22 cellular contexts compared by ENCODE assay signal in the genomic region with DNA sequence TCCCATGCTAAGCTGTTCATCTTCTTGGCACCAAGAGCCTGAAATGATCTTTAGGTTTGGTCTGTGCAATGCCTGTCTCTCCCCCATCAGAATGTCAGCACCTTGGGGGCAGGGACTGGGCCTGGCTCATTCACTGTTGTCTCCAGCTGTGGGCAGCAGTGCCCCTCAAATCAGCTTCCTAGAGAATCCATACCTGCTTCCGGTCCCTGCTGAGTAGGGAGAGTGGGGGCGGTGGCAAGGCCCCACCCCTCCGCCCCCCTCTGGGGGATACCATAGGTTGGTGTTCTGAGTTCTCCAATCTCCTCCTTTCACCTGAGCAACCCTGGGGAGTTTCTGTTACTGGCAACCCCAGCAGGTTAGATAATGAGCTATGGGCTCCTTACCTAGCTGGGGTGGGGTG. TPM values are rescaled to one million over a fixed set of nuclear protein-coding genes. Genes with fewer than 3 reads are reported as not detected.
DNase-seq lines count a peak whose midpoint lies in the region; ATAC-seq, FAIRE-seq and TF ChIP-seq lines count a peak whose summit lies in the region.
"Had no signal": no experiment of that assay in that cellular context is flagged by ENCODE, and none has a peak within 500 bp of the region (broad histone marks: within the 10 kb centered on the region; RNA-seq: fewer than 3 reads in every experiment).

No MANE protein-coding gene starts in this region.

- H3K9ac ChIP-seq in H1 (replicated peaks in 1 of 4; ENCODE audit: extremely low read depth in 1 of 4, low read depth in 3 of 4, low read length in 3 of 4) (no peak overlapping the region), mesendoderm (ENCODE audit: low read length) (no peak overlapping the region)

- no peak overlapping the region for H3K14ac ChIP-seq in H1 (ENCODE audit: insufficient read length)

- H3K4me1 ChIP-seq in H1 (replicated peaks in 1 of 4; ENCODE audit: control insufficient read depth in 3 of 4, insufficient read depth in 4 of 4, low read length in 3 of 4) (peaks cover 0 to 10% (median 6%) of the 10 kb centered on the region in 4 experiments), mesendoderm (ENCODE audit: control insufficient read depth, low read depth, low read length) (peaks cover 2% of the 10 kb centered on the region)
- H3K4me1 ChIP-seq: pancreas had no signal

- H3K4ac ChIP-seq in H1 (replicated peaks; ENCODE audit: insufficient read length, low read depth, low read length) (no peak overlapping the region), mesendoderm (ENCODE audit: low read depth, low read length) (no peak overlapping the region)

- peak overlapping the region; percentile 8 for H4K91ac ChIP-seq in H1 (replicated peaks; ENCODE audit: insufficient read length, low read length)

- POLR2A ChIA-PET in H1 (lab: Charles Lee; ENCODE audit: partially characterized antibody) = interaction anchor here (0.8 to 2.0 kb wide), 7 partner anchors 9 to 150 kb away, joined by 3 to 7 read pairs (median 3); a partner anchor contains a TSS

- no peak overlapping the region for H2AFZ ChIP-seq in H1 (ENCODE audit: low read length)

- 34% methylated on average over 3 of the region's 3 CpGs; no CpG with 5 or more reads in 1 of the 2 experiments for WGBS in H1 (ENCODE audit: extremely low coverage in 1 of 2, insufficient coverage in 1 of 2, insufficient read length in 1 of 2, insufficient replicate concordance in 2 of 2, low coverage in 1 of 2, low lambda C conversion rate in 2 of 2, missing lambda C conversion rate in 1 of 2), 2 experiments
- WGBS in mesendoderm (ENCODE audit: extremely low coverage, insufficient coverage, low lambda C conversion rate) = no CpG with 5 or more reads among the region's 3 CpGs

- no peak for FAIRE-seq in H1 (lab: Jason Lieb, UNC)
- FAIRE-seq: astrocyte, pancreas had no signal

- no peaks in the 10 kb centered on the region for H3K27me3 Mint-ChIP-seq in activated naive CD8-positive, alpha-beta T cell treated with anti-CD3 and anti-CD28 coated beads for 36 hours
- H3K27me3 Mint-ChIP-seq: type B pancreatic cell had no signal

- TF ChIP-seq POLR2A in H1 (IDR thresholded peaks at IDR 0.05; ENCODE audit: control extremely low read depth in 1 of 2, low read depth in 2 of 2, low read length in 2 of 2) = no peak

- no peak overlapping the region for H4K5ac ChIP-seq in H1 (ENCODE audit: insufficient read length, low read depth, low read length)
- no peak overlapping the region for H4K5ac ChIP-seq in mesendoderm (ENCODE audit: low read length)

- H3K4me1 Mint-ChIP-seq in activated naive CD8-positive, alpha-beta T cell treated with anti-CD3 and anti-CD28 coated beads for 36 hours = peaks cover 2% of the 10 kb centered on the region

- H2BK15ac ChIP-seq in H1 (ENCODE audit: low read length) (peak overlapping the region; percentile 95), mesendoderm (replicated peaks; ENCODE audit: low read depth) (no peak overlapping the region)

- CTCF ChIA-PET in H1 (lab: Charles Lee; ENCODE audit: partially characterized antibody) = interaction anchor here (0.6 to 2.7 kb wide), 10 partner anchors 9 to 71 kb away, joined by 3 to 7 read pairs (median 4); a partner anchor contains a TSS

- TF ChIP-seq RAD21 in Ishikawa (IDR thresholded peaks at IDR 0.05; ENCODE audit: low read depth) (peak; percentile 29), H1 (IDR thresholded peaks at IDR 0.05 in 1 of 2, conservative IDR thresholded peaks at IDR 0.05 in 1 of 2; ENCODE audit: low read depth in 2 of 2, low read length in 2 of 2) (peak; percentile 33 to 49; a peak in 2 of 4 replicates)

- in situ Hi-C loops in GM13976 (cut with MboI; ENCODE audit: low sequenced_read_pairs, unreplicated experiment) = no loop called here

- H2AK5ac ChIP-seq in H1 (ENCODE audit: low read depth, low read length) (peak overlapping the region; percentile 89; the same call in 1 of the 2 replicates), mesendoderm (ENCODE audit: low read length) (no peak overlapping the region)

- intact Hi-C loops in left cardiac atrium (cut with DNase I) = no loop called here

- peak overlapping the region; percentile 71; the same call in 1 of the 2 replicates for H2BK5ac ChIP-seq in H1 (ENCODE audit: low read depth, low read length)
- H2BK5ac ChIP-seq in mesendoderm (ENCODE audit: low read length) = no peak overlapping the region

- H3K4me3 Mint-ChIP-seq in activated naive CD8-positive, alpha-beta T cell treated with anti-CD3 and anti-CD28 coated beads for 36 hours = no peak overlapping the region
- H3K4me3 Mint-ChIP-seq: type B pancreatic cell had no signal

- H3K27ac Mint-ChIP-seq in activated naive CD8-positive, alpha-beta T cell treated with anti-CD3 and anti-CD28 coated beads for 36 hours = no peak overlapping the region
- H3K27ac Mint-ChIP-seq: type B pancreatic cell had no signal

- TF ChIP-seq EP300 in Ishikawa (IDR thresholded peaks at IDR 0.05; ENCODE audit: borderline replicate concordance) = no peak
- TF ChIP-seq EP300 in H1 (IDR thresholded peaks at IDR 0.05; ENCODE audit: borderline replicate concordance in 1 of 2, low read depth in 2 of 2, low read length in 2 of 2) = no peak; a peak in 1 of 3 replicates

- H3K4me2 ChIP-seq in H1 (ENCODE audit: insufficient read depth in 1 of 2, low read depth in 2 of 2, low read length in 2 of 2) = 0 out of 4 replicates have a peak overlapping the region, but pooled peaks of 1 of the 2 experiments have one; percentile 20
- no peak overlapping the region for H3K4me2 ChIP-seq in mesendoderm (ENCODE audit: low read length)

- TF ChIP-seq CTCF in GM13976 (IDR thresholded peaks at IDR 0.05; ENCODE audit: borderline replicate concordance, control extremely low read depth, extremely low read depth, insufficient read depth, missing control alignments) (no peak), H1 (IDR thresholded peaks at IDR 0.05; ENCODE audit: control extremely low read depth in 1 of 3, insufficient read depth in 1 of 3, low read depth in 1 of 3, low read length in 3 of 3) (peak in 2 of 3 experiments; percentile 19 to 29; a peak in 2 of 4 replicates)

- 0 out of 8 replicates have a peak overlapping the region, but pooled peaks of 1 of the 4 experiments have one; percentile 11 for H3K4me3 ChIP-seq in H1 (ENCODE audit: extremely low read depth in 1 of 4, insufficient read depth in 2 of 4, low read depth in 3 of 4, low read length in 4 of 4)
- H3K4me3 ChIP-seq in mesendoderm (ENCODE audit: low read length) = no peak overlapping the region
- H3K4me3 ChIP-seq: lung, pancreas had no signal

- no peaks in the 10 kb centered on the region for H3K9me3 ChIP-seq in H1 (ENCODE audit: insufficient read depth in 2 of 2, low read depth in 1 of 2, low read length in 1 of 2)
- H3K9me3 ChIP-seq: pancreas had no signal

- H3K36me3 Mint-ChIP-seq in activated naive CD8-positive, alpha-beta T cell treated with anti-CD3 and anti-CD28 coated beads for 36 hours = no peaks in the 10 kb centered on the region
- H3K36me3 Mint-ChIP-seq: type B pancreatic cell had no signal

- no peak overlapping the region for H4K8ac ChIP-seq in H1 (ENCODE audit: extremely low read depth, insufficient read depth, low read length)
- no peak overlapping the region for H4K8ac ChIP-seq in mesendoderm (ENCODE audit: low read depth, low read length)

- ATAC-seq in HG03460 (IDR thresholded peaks at IDR 0.05; ENCODE audit: unreplicated experiment) (no peak), left cardiac atrium (no peak)

- peak overlapping the region; percentile 41; the same call in 1 of the 2 replicates for H3K27ac ChIP-seq in H1 (ENCODE audit: low read depth, low read length)
- H3K27ac ChIP-seq in mesendoderm (ENCODE audit: low read depth, low read length) = no peak overlapping the region
- H3K27ac ChIP-seq: pancreas had no signal

- no peak overlapping the region for H3K56ac ChIP-seq in H1 (replicated peaks; ENCODE audit: insufficient read length, low read depth, low read length)
- no peak overlapping the region for H3K56ac ChIP-seq in mesendoderm (ENCODE audit: low read length)

- no peaks in the 10 kb centered on the region for H4K20me1 ChIP-seq in H1 (replicated peaks in 1 of 2; ENCODE audit: control insufficient read depth in 1 of 2, insufficient read depth in 2 of 2, low read length in 2 of 2)

- H3K23ac ChIP-seq in H1 (ENCODE audit: insufficient read length) (no peak overlapping the region), mesendoderm (ENCODE audit: low read length) (no peak overlapping the region)

- no peaks in the 10 kb centered on the region for H3K36me3 ChIP-seq in H1 (ENCODE audit: control insufficient read depth in 2 of 4, insufficient read depth in 4 of 4, low read length in 3 of 4)
- no peaks in the 10 kb centered on the region for H3K36me3 ChIP-seq in mesendoderm (ENCODE audit: control insufficient read depth, insufficient read depth, low read length)
- H3K36me3 ChIP-seq: pancreas had no signal

- no peaks in the 10 kb centered on the region for H3K23me2 ChIP-seq in H1 (ENCODE audit: low read depth, low read length)

- peak overlapping the region; percentile 9; the same call in 1 of the 2 replicates for H3K18ac ChIP-seq in H1 (ENCODE audit: extremely low read depth, low read length)
- no peak overlapping the region for H3K18ac ChIP-seq in mesendoderm (ENCODE audit: low read length)

- H2BK120ac ChIP-seq in H1 (replicated peaks; ENCODE audit: low read depth, low read length) = no peak overlapping the region
- no peak overlapping the region for H2BK120ac ChIP-seq in mesendoderm (ENCODE audit: low read depth, low read length)

- H3K27me3 ChIP-seq in H1 (replicated peaks in 1 of 4; ENCODE audit: control insufficient read depth in 3 of 4, extremely low read depth in 1 of 4, insufficient read depth in 3 of 4, low read length in 3 of 4) (no peaks in the 10 kb centered on the region), mesendoderm (ENCODE audit: insufficient read depth, low read length, poor library complexity) (no peaks in the 10 kb centered on the region)
- H3K27me3 ChIP-seq: pancreas had no signal

- 0 out of 2 replicates have a peak overlapping the region, but pooled peaks have one; percentile 48 for H2BK20ac ChIP-seq in H1 (ENCODE audit: low read length)

- H3K79me1 ChIP-seq in H1 (ENCODE audit: low read depth, low read length) = no peaks in the 10 kb centered on the region
- no peaks in the 10 kb centered on the region for H3K79me1 ChIP-seq in mesendoderm (ENCODE audit: low read length)

- H2BK12ac ChIP-seq in H1 (ENCODE audit: low read depth, low read length) = no peak overlapping the region

- no peaks in the 10 kb centered on the region for H3K9me3 Mint-ChIP-seq in activated naive CD8-positive, alpha-beta T cell treated with anti-CD3 and anti-CD28 coated beads for 36 hours
- H3K9me3 Mint-ChIP-seq: type B pancreatic cell had no signal

- no peaks in the 10 kb centered on the region for H3K79me2 ChIP-seq in H1 (ENCODE audit: control insufficient read depth in 1 of 2, insufficient read depth in 2 of 2, low read length in 2 of 2)
- no peaks in the 10 kb centered on the region for H3K79me2 ChIP-seq in mesendoderm (ENCODE audit: control insufficient read depth, insufficient read depth, low read length)

- DNase-seq in GM13976 (ENCODE audit: low spot score) = peak; percentile 33
- DNase-seq in H1 (ENCODE audit: low read depth in 1 of 2, low spot score in 2 of 2) = peak in 1 of 2 experiments; percentile 33
- DNase-seq in mesendoderm = peak; percentile 53
- no peak for DNase-seq in activated naive CD8-positive, alpha-beta T cell treated with anti-CD3 and anti-CD28 coated beads for 36 hours
- DNase-seq in left cardiac atrium = no peak
- DNase-seq in activated naive CD4-positive, alpha-beta T cell treated with Interleukin-2 at 50 U/mL for 16 hours = no peak
- DNase-seq: activated CD4-positive, alpha-beta T cell treated with anti-CD3 and anti-CD28 coated beads, Interleukin-2, amount 50 U/mL, for 1 hour; activated naive CD4-positive, alpha-beta T cell treated with anti-CD3 and anti-CD28 coated beads, Interleukin-2, amount 50 U/mL, for 16 hours; effector memory CD4-positive, alpha-beta T cell; EL; GOT3; IMR-90; NCI-H187; NCI-H446 treated with DMSO at 0.1 percent for 48 hours; pancreas had no signal

RNA-seq across cellular contexts. Expression of a gene that starts 19.2 kb away (rescaled TPM):
- total RNA-seq in H1 (2021; fragmentation: NEBNext Ultra II Directional; extraction: Animal tissue kit (Norgen Biotek cat#: 25700)) = 0.15 TPM in 1 of 2 replicates, not detected in the other
- polyA plus RNA-seq in H1 (2011; rRNA removed) = 0.30 TPM in 2 replicates
- 0.45 TPM for polyA plus RNA-seq in H1 (2011; cell fraction: cytosol; rRNA removed)
- 0.87 TPM for polyA plus RNA-seq in H1 (2011; cell fraction: nucleus; rRNA removed)
- 0.15 to 0.36 TPM (median 0.19 TPM) in 3 of 4 replicates, not detected in the other for polyA plus RNA-seq in H1 (2012, experiment 1 of 2)
- polyA plus RNA-seq in H1 (2012, experiment 2 of 2) = not detected
- polyA plus RNA-seq in H1 (2013, experiment 1 of 2) = 0.06 TPM
- polyA plus RNA-seq in H1 (2013, experiment 2 of 2) = 0.06 TPM
- not detected in 2 replicates for polyA minus RNA-seq in H1 (2011; rRNA and poly(A)+ RNA removed)
- polyA minus RNA-seq in H1 (2011; cell fraction: cytosol; rRNA and poly(A)+ RNA removed) = not detected
- 0.40 TPM for polyA minus RNA-seq in H1 (2011; cell fraction: nucleus; rRNA and poly(A)+ RNA removed)
- 0.08 TPM for polyA plus RNA-seq in mesendoderm (2013, experiment 1 of 2)
- polyA plus RNA-seq in mesendoderm (2013, experiment 2 of 2) = 0.08 TPM
- total RNA-seq in activated naive CD8-positive, alpha-beta T cell treated with anti-CD3 and anti-CD28 coated beads for 36 hours = not detected
- under 1 TPM in 1 of 2 donors, not detected in 1; 0.16 TPM for total RNA-seq in left cardiac atrium
- total RNA-seq: glomerular endothelial cell, IMR-90, myocyte had no signal

Comparison
In these comparisons a context has a peak if more than half of its experiments do, and no peak if none do; other contexts are left out.
1. DNase-seq: peak in GM13976 (single experiment) and mesendoderm (single experiment); none in activated naive CD8-positive, alpha-beta T cell treated with anti-CD3 and anti-CD28 coated beads for 36 hours (single experiment), left cardiac atrium (single experiment) and activated naive CD4-positive, alpha-beta T cell treated with Interleukin-2 at 50 U/mL for 16 hours (single experiment).